In genomic region chr15:101152914-101153313, GRCh38 we compare ENCODE assay signal across 10 cellular contexts.
DNase-seq lines count a peak whose midpoint lies in the region; ATAC-seq, FAIRE-seq and TF ChIP-seq lines count a peak whose summit lies in the region.
"Had no signal": no experiment of that assay in that cellular context is flagged by ENCODE, and none has a peak within 500 bp of the region (broad histone marks: within the 10 kb centered on the region; RNA-seq: fewer than 3 reads in every experiment).

No MANE protein-coding gene starts in this region.

- no peak for DNase-seq in activated CD4-positive, CD25-positive, alpha-beta regulatory T cell treated with anti-CD3 and anti-CD28 coated beads, Interleukin-2, amount 50 U/mL, for 72 hours
- DNase-seq in H1 (ENCODE audit: low read depth in 1 of 2, low spot score in 2 of 2) (peak in 1 of 2 experiments; percentile 74), UCSD-AML1 (lab: John Stamatoyannopoulos, UW; ENCODE audit: unreplicated experiment) (no peak)
- DNase-seq in activated CD4-positive, alpha-beta memory T cell treated with anti-CD3 and anti-CD28 coated beads for 36 hours = no peak

- no peaks in the 10 kb centered on the region for H3K27me3 Mint-ChIP-seq in activated CD4-positive, alpha-beta memory T cell treated with anti-CD3 and anti-CD28 coated beads for 36 hours

- TF ChIP-seq POLR2A in H1 (IDR thresholded peaks at IDR 0.05; ENCODE audit: control extremely low read depth in 1 of 2, low read depth in 2 of 2, low read length in 2 of 2) = no peak

- no peak overlapping the region for H2AFZ ChIP-seq in Loucy (ENCODE audit: low read length)
- H2AFZ ChIP-seq in H1 (ENCODE audit: low read length) = no peak overlapping the region

- no peak overlapping the region for H3K4me3 Mint-ChIP-seq in activated CD4-positive, alpha-beta memory T cell treated with anti-CD3 and anti-CD28 coated beads for 36 hours
- H3K4me3 Mint-ChIP-seq: T-helper 1 cell treated with Interleukin-12 subunit alpha and Interleukin-12 subunit beta and Interleukin-4 antibody, amounts not matched to agents 30 μg/mL and 1 μg/mL, for 36 hours had no signal

- no peak overlapping the region for H3K56ac ChIP-seq in H1 (replicated peaks; ENCODE audit: insufficient read length, low read depth, low read length)

- H3K23ac ChIP-seq in H1 (ENCODE audit: insufficient read length) = no peak overlapping the region

- no peak overlapping the region for H4K8ac ChIP-seq in H1 (ENCODE audit: extremely low read depth, insufficient read depth, low read length)

- peak; percentile 70 for TF ChIP-seq CTCF in Loucy (conservative IDR thresholded peaks at IDR 0.05; ENCODE audit: low read length)
- TF ChIP-seq CTCF in H1 (IDR thresholded peaks at IDR 0.05; ENCODE audit: control extremely low read depth in 1 of 3, insufficient read depth in 1 of 3, low read depth in 1 of 3, low read length in 3 of 3) = peak; percentile 62 to 84 (median 81)

- no peak overlapping the region for H2BK120ac ChIP-seq in H1 (replicated peaks; ENCODE audit: low read depth, low read length)

- no peak overlapping the region for H2BK5ac ChIP-seq in H1 (ENCODE audit: low read depth, low read length)

- H3K4me1 ChIP-seq in Loucy (ENCODE audit: insufficient read depth, low read length, poor library complexity, severe bottlenecking) (peaks cover 48% of the 10 kb centered on the region), H1 (replicated peaks in 1 of 4; ENCODE audit: control insufficient read depth in 3 of 4, insufficient read depth in 4 of 4, low read length in 3 of 4) (no peaks in the 10 kb centered on the region; a peak in 1 of 7 replicates), skeletal muscle satellite cell (ENCODE audit: control insufficient read depth, insufficient read depth, low read length) (peaks cover 9% of the 10 kb centered on the region)

- H3K79me2 ChIP-seq in Loucy (ENCODE audit: insufficient read depth, low read length) (peaks cover 4% of the 10 kb centered on the region; the same call in 1 of the 2 replicates), H1 (ENCODE audit: control insufficient read depth in 1 of 2, insufficient read depth in 2 of 2, low read length in 2 of 2) (no peaks in the 10 kb centered on the region)

- ATAC-seq in activated CD4-positive, CD25-positive, alpha-beta regulatory T cell treated with anti-CD3 and anti-CD28 coated beads, Interleukin-2, amount 50 U/mL, for 24 hours = peak; percentile 33 to 53
- ATAC-seq in HG03439 (IDR thresholded peaks at IDR 0.05; ENCODE audit: unreplicated experiment) = no peak

- H3K4me1 Mint-ChIP-seq in activated CD4-positive, alpha-beta memory T cell treated with anti-CD3 and anti-CD28 coated beads for 36 hours (ENCODE audit: low read depth) = peaks cover 6% of the 10 kb centered on the region

- no peaks in the 10 kb centered on the region for H3K79me1 ChIP-seq in H1 (ENCODE audit: low read depth, low read length)

- no peak overlapping the region for H2BK15ac ChIP-seq in H1 (ENCODE audit: low read length)

- WGBS in H1 (ENCODE audit: extremely low coverage in 1 of 2, insufficient coverage in 1 of 2, insufficient read length in 1 of 2, insufficient replicate concordance in 2 of 2, low coverage in 1 of 2, low lambda C conversion rate in 2 of 2, missing lambda C conversion rate in 1 of 2), 2 experiments = 93% methylated on average over 10 of the region's 10 CpGs; no CpG with 5 or more reads in 1 of the 2 experiments

- H3K9ac ChIP-seq in Loucy (ENCODE audit: low read depth, low read length, poor library complexity, severe bottlenecking) (no peak overlapping the region), H1 (replicated peaks in 1 of 4; ENCODE audit: extremely low read depth in 1 of 4, low read depth in 3 of 4, low read length in 3 of 4) (no peak overlapping the region), skeletal muscle satellite cell (ENCODE audit: low read depth, low read length) (peak overlapping the region; percentile 43)
- H3K9ac ChIP-seq: BLaER1 treated with 17β-estradiol and CSF1 and Interleukin-3, amounts not matched to agents 10 nM and 100 nM had no signal

- H3K4me2 ChIP-seq in Loucy (ENCODE audit: low read depth, low read length, poor library complexity, severe bottlenecking) (no peak overlapping the region), H1 (ENCODE audit: insufficient read depth in 1 of 2, low read depth in 2 of 2, low read length in 2 of 2) (no peak overlapping the region), skeletal muscle satellite cell (ENCODE audit: low read length) (peak overlapping the region; percentile 70)
- H3K4me2 ChIP-seq: BLaER1 treated with 17β-estradiol and CSF1 and Interleukin-3, amounts not matched to agents 10 nM and 100 nM had no signal

- intact Hi-C loops in activated CD4-positive, alpha-beta memory T cell treated with anti-CD3 and anti-CD28 coated beads for 36 hours (cut with micrococcal nuclease) = no loop called here

- no peaks in the 10 kb centered on the region for H3F3A ChIP-seq in Loucy (ENCODE audit: low read depth)

- CTCF ChIA-PET in H1 (lab: Charles Lee; ENCODE audit: partially characterized antibody) = interaction anchor here (0.6 to 10.7 kb wide), 32 partner anchors 8 to 502 kb away, joined by 3 to 128 read pairs (median 4); no protein-coding TSS in a partner anchor
- CTCF ChIA-PET in activated CD4-positive, alpha-beta memory T cell treated with anti-CD3 and anti-CD28 coated beads for 36 hours (lab: Charles Lee) = interaction anchor here (0.7 to 1.5 kb wide), 4 partner anchors 10 to 95 kb away, joined by 3 to 5 read pairs (median 3); no protein-coding TSS in a partner anchor

- no peaks in the 10 kb centered on the region for H3K9me3 ChIP-seq in Loucy (ENCODE audit: insufficient read depth, low read depth, low read length)
- H3K9me3 ChIP-seq in H1 (ENCODE audit: insufficient read depth in 2 of 2, low read depth in 1 of 2, low read length in 1 of 2) = no peaks in the 10 kb centered on the region
- H3K9me3 ChIP-seq in skeletal muscle satellite cell (replicated peaks; ENCODE audit: low read length) = no peaks in the 10 kb centered on the region
- H3K9me3 ChIP-seq: BLaER1 treated with 17β-estradiol and CSF1 and Interleukin-3, amounts not matched to agents 10 nM and 100 nM had no signal

- no peak overlapping the region for H3K14ac ChIP-seq in H1 (ENCODE audit: insufficient read length)

- no peaks in the 10 kb centered on the region for H3K9me3 Mint-ChIP-seq in activated CD4-positive, alpha-beta memory T cell treated with anti-CD3 and anti-CD28 coated beads for 36 hours
- H3K9me3 Mint-ChIP-seq: T-helper 1 cell treated with Interleukin-12 subunit alpha and Interleukin-12 subunit beta and Interleukin-4 antibody, amounts not matched to agents 30 μg/mL and 1 μg/mL, for 36 hours had no signal

- no peak overlapping the region for H4K91ac ChIP-seq in H1 (replicated peaks; ENCODE audit: insufficient read length, low read length)

- POLR2A ChIA-PET in H1 (lab: Charles Lee; ENCODE audit: partially characterized antibody) = no interaction called here
- POLR2A ChIA-PET in activated CD4-positive, alpha-beta memory T cell treated with anti-CD3 and anti-CD28 coated beads for 36 hours (lab: Charles Lee) = interaction anchor here (0.6 kb wide), 1 partner anchor 10 kb away, joined by 3 read pairs; no protein-coding TSS in a partner anchor

- no peaks in the 10 kb centered on the region for H3K36me3 Mint-ChIP-seq in activated CD4-positive, alpha-beta memory T cell treated with anti-CD3 and anti-CD28 coated beads for 36 hours

- no peak overlapping the region for H3K27ac Mint-ChIP-seq in activated CD4-positive, alpha-beta memory T cell treated with anti-CD3 and anti-CD28 coated beads for 36 hours
- H3K27ac Mint-ChIP-seq: T-helper 1 cell treated with Interleukin-12 subunit alpha and Interleukin-12 subunit beta and Interleukin-4 antibody, amounts not matched to agents 30 μg/mL and 1 μg/mL, for 36 hours had no signal

- H3K9me2 ChIP-seq in Loucy (replicated peaks; ENCODE audit: low read depth, low read length) = no peaks in the 10 kb centered on the region

- H3K4me3 ChIP-seq in Loucy (ENCODE audit: low read length, poor library complexity, severe bottlenecking) = no peak overlapping the region
- H3K4me3 ChIP-seq in H1 (ENCODE audit: extremely low read depth in 1 of 4, insufficient read depth in 2 of 4, low read depth in 3 of 4, low read length in 4 of 4) = no peak overlapping the region
- peak overlapping the region; percentile 46 for H3K4me3 ChIP-seq in skeletal muscle satellite cell (ENCODE audit: low read length)
- H3K4me3 ChIP-seq: BLaER1 treated with 17β-estradiol and CSF1 and Interleukin-3, amounts not matched to agents 10 nM and 100 nM had no signal

- peak; percentile 44 to 62 for TF ChIP-seq RAD21 in H1 (IDR thresholded peaks at IDR 0.05 in 1 of 2, conservative IDR thresholded peaks at IDR 0.05 in 1 of 2; ENCODE audit: low read depth in 2 of 2, low read length in 2 of 2)

- H3K27ac ChIP-seq in H1 (ENCODE audit: low read depth, low read length) = no peak overlapping the region
- H3K27ac ChIP-seq: BLaER1 treated with 17β-estradiol and CSF1 and Interleukin-3, amounts not matched to agents 10 nM and 100 nM had no signal

- H2BK12ac ChIP-seq in H1 (ENCODE audit: low read depth, low read length) = peak overlapping the region; percentile 22; the same call in 1 of the 2 replicates

- no peak for TF ChIP-seq EP300 in H1 (IDR thresholded peaks at IDR 0.05; ENCODE audit: borderline replicate concordance in 1 of 2, low read depth in 2 of 2, low read length in 2 of 2)

- H3K27me3 ChIP-seq in Loucy (ENCODE audit: insufficient read depth, low read length, poor library complexity, severe bottlenecking) = no peaks in the 10 kb centered on the region
- H3K27me3 ChIP-seq in H1 (replicated peaks in 1 of 4; ENCODE audit: control insufficient read depth in 3 of 4, extremely low read depth in 1 of 4, insufficient read depth in 3 of 4, low read length in 3 of 4) = no peaks in the 10 kb centered on the region
- no peaks in the 10 kb centered on the region for H3K27me3 ChIP-seq in skeletal muscle satellite cell (ENCODE audit: control insufficient read depth, insufficient read depth, low read length)
- H3K27me3 ChIP-seq: BLaER1 treated with 17β-estradiol and CSF1 and Interleukin-3, amounts not matched to agents 10 nM and 100 nM had no signal

- no peak overlapping the region for H2BK20ac ChIP-seq in H1 (ENCODE audit: low read length)

- H3K36me3 ChIP-seq in Loucy (ENCODE audit: insufficient read depth, low read length) (no peaks in the 10 kb centered on the region), H1 (ENCODE audit: control insufficient read depth in 2 of 4, insufficient read depth in 4 of 4, low read length in 3 of 4) (no peaks in the 10 kb centered on the region), skeletal muscle satellite cell (ENCODE audit: insufficient read depth, low read length) (no peaks in the 10 kb centered on the region)
- H3K36me3 ChIP-seq: BLaER1 treated with 17β-estradiol and CSF1 and Interleukin-3, amounts not matched to agents 10 nM and 100 nM had no signal

- no peak overlapping the region for H2AK5ac ChIP-seq in H1 (ENCODE audit: low read depth, low read length)

- H3K18ac ChIP-seq in H1 (ENCODE audit: extremely low read depth, low read length) = no peak overlapping the region

- FAIRE-seq in H1 (lab: Jason Lieb, UNC) = peak; percentile 60

- H3K23me2 ChIP-seq in H1 (ENCODE audit: low read depth, low read length) = no peaks in the 10 kb centered on the region

- H4K20me1 ChIP-seq in Loucy (ENCODE audit: insufficient read depth, low read length, poor library complexity, severe bottlenecking) (no peaks in the 10 kb centered on the region), H1 (replicated peaks in 1 of 2; ENCODE audit: control insufficient read depth in 1 of 2, insufficient read depth in 2 of 2, low read length in 2 of 2) (peaks cover 0 to 1% of the 10 kb centered on the region in 2 experiments)
- H4K20me1 ChIP-seq: BLaER1 treated with 17β-estradiol and CSF1 and Interleukin-3, amounts not matched to agents 10 nM and 100 nM had no signal

- no peak overlapping the region for H4K5ac ChIP-seq in H1 (ENCODE audit: insufficient read length, low read depth, low read length)

- no peak overlapping the region for H3K4ac ChIP-seq in H1 (replicated peaks; ENCODE audit: insufficient read length, low read depth, low read length)
